Comparison of ENCODE assay signal across 8 cellular contexts in genomic region chr19:12676384-12676792, GRCh38. TPM values are rescaled to one million over a fixed set of nuclear protein-coding genes. Genes with fewer than 3 reads are reported as not detected.
A peak's percentile ranks its signal among the peaks of the same experiment; 100 is the strongest.
DNase-seq lines count a peak whose midpoint lies in the region; ATAC-seq, FAIRE-seq and TF ChIP-seq lines count a peak whose summit lies in the region.

No MANE protein-coding gene starts in this region.

- H3K9me3 ChIP-seq in GM12878 (replicated peaks; ENCODE audit: control insufficient read depth, insufficient read depth, low read length) = no peaks in the 10 kb centered on the region

- H3K36me3 ChIP-seq in GM12878 (ENCODE audit: control insufficient read depth in 2 of 2, insufficient read depth in 2 of 2, low read length in 1 of 2) = peaks cover 31 to 35% of the 10 kb centered on the region in 2 experiments

- 2% methylated on average over 4 of the region's 4 CpGs for WGBS in GM12878 (ENCODE audit: insufficient coverage, insufficient replicate concordance, low lambda C conversion rate, missing lambda C conversion rate)

- POLR2A ChIA-PET in GM12878 (lab: Charles Lee) = interaction anchor here (0.6 kb wide), 1 partner anchor 142 kb away, joined by 5 read pairs; no protein-coding TSS in a partner anchor

- H4K20me1 ChIP-seq in GM12878 (ENCODE audit: control insufficient read depth, insufficient read depth) = no peaks in the 10 kb centered on the region; the same call in 1 of the 2 replicates

- peak overlapping the region; percentile 7 to 77 (median 49) for H3K27ac Mint-ChIP-seq in immature natural killer cell

- peaks cover 9 to 30% (median 15%) of the 10 kb centered on the region in 3 donors for H3K36me3 Mint-ChIP-seq in immature natural killer cell

- H3K27ac ChIP-seq in GM12878 (ENCODE audit: control insufficient read depth, insufficient read depth) = no peak overlapping the region

- TF ChIP-seq RAD21 in GM12878 (IDR thresholded peaks at IDR 0.05; ENCODE audit: insufficient read depth, low read depth, low read length) = peak; percentile 50

- peak; percentile 44 to 75 for DNase-seq in NCI-H446 (lab: John Stamatoyannopoulos, UW)
- no peak for DNase-seq in NCI-H446 treated with DMSO at 0.1 percent for 48 hours (lab: John Stamatoyannopoulos, UW)
- DNase-seq in NCI-H2081 (lab: John Stamatoyannopoulos, UW) = peak; percentile 67 to 73
- peak; percentile 78 for DNase-seq in UCSD-AML1 (lab: John Stamatoyannopoulos, UW; ENCODE audit: unreplicated experiment)
- no peak for DNase-seq in GM12878 (ENCODE audit: low read depth, low spot score)
- peak; percentile 69 to 76 (median 70) for DNase-seq in immature natural killer cell
- peak; percentile 83 to 88 (median 85) for DNase-seq in stimulated activated CD4-positive, alpha-beta T cell treated with anti-CD3 and anti-CD28 coated beads, Interleukin-1b, Interleukin-23, amount 100 ng/mL, for 24 hours (ENCODE audit: low read depth in 4 of 4, low spot score in 1 of 4)

- peaks cover 34 to 35% of the 10 kb centered on the region in 2 donors for H3K4me1 Mint-ChIP-seq in immature natural killer cell

- no peak overlapping the region for H3K9ac ChIP-seq in GM12878 (ENCODE audit: control insufficient read depth, insufficient read depth, low read length)

- H3K27me3 Mint-ChIP-seq in immature natural killer cell (ENCODE audit: low read depth in 3 of 3) = peaks cover 4 to 12% (median 6%) of the 10 kb centered on the region in 3 donors

- TF ChIP-seq POLR2A in GM12878 (IDR thresholded peaks at IDR 0.05; ENCODE audit: low read depth, low read length) = no peak

- 0 out of 2 replicates have a peak overlapping the region, but pooled peaks have one; percentile 2 for H3K4me2 ChIP-seq in GM12878 (ENCODE audit: control insufficient read depth, insufficient read depth)

- SMC1A ChIA-PET in GM12878 (lab: Charles Lee; ENCODE audit: uncharacterized antibody, unreplicated experiment) = no interaction called here

- intact Hi-C loops in GM12878 (cut with micrococcal nuclease; ENCODE audit: unreplicated experiment) = loop anchor here (1.0 kb wide), 2 partner anchors 112 to 120 kb away; no protein-coding TSS in a partner anchor

- in situ Hi-C loops in GM12878 (cut with MboI) = no loop called here

- peaks cover 4% of the 10 kb centered on the region; the same call in 1 of the 2 replicates for H3K4me1 ChIP-seq in GM12878 (ENCODE audit: control insufficient read depth, insufficient read depth, low read length)

- no peak overlapping the region for H3K4me3 Mint-ChIP-seq in immature natural killer cell

- H2AFZ ChIP-seq in GM12878 (ENCODE audit: control insufficient read depth, low read depth, low read length) = no peak overlapping the region

- RAD21 ChIA-PET in GM12878 (lab: Charles Lee; ENCODE audit: unreplicated experiment) = no interaction called here

- BruUV-seq in GM12878 (replicated peaks; lab: Mats Ljungman, UMichigan) = TSS peak; percentile 11

- H3K79me2 ChIP-seq in GM12878 (ENCODE audit: control insufficient read depth, insufficient read depth, low read length) = peaks cover 9% of the 10 kb centered on the region

- no peaks in the 10 kb centered on the region for H3K27me3 ChIP-seq in GM12878 (replicated peaks in 1 of 2; ENCODE audit: control insufficient read depth in 2 of 2, insufficient read depth in 2 of 2, low read length in 1 of 2)

- no peak for TF ChIP-seq EP300 in GM12878 (IDR thresholded peaks at IDR 0.05; ENCODE audit: borderline replicate concordance in 1 of 2, control insufficient read depth in 1 of 2, low read depth in 2 of 2, low read length in 2 of 2)

- peak; percentile 77 for FAIRE-seq in GM12878 (lab: Jason Lieb, UNC)

- peak; percentile 85 to 94 (median 93) for TF ChIP-seq CTCF in GM12878 (IDR thresholded peaks at IDR 0.05 in 2 of 3, conservative IDR thresholded peaks at IDR 0.05 in 1 of 3; ENCODE audit: control insufficient read depth in 2 of 3, extremely low read depth in 1 of 3, insufficient read depth in 1 of 3, low read depth in 3 of 3, low read length in 3 of 3)

- CTCF ChIA-PET in GM12878 (lab: Yijun Ruan, JAX) = interaction anchor here (0.6 to 2.8 kb wide), 14 partner anchors 9 to 172 kb away, joined by 3 to 13 read pairs (median 5); partner anchors contain the start of genes MAN2B1, TNPO2, TRIR and WDR83

- no peaks in the 10 kb centered on the region for H3K9me3 Mint-ChIP-seq in immature natural killer cell

- H3K4me3 ChIP-seq in GM12878 = no peak overlapping the region

- peak; percentile 68 for ATAC-seq in GM12878
- ATAC-seq in GM18861 (IDR thresholded peaks at IDR 0.05; ENCODE audit: unreplicated experiment) = no peak

RNA-seq across cellular contexts. Expression of gene DHPS, which starts 5.3 kb away (rescaled TPM):
- 133 and 159 TPM in 2 replicates for total RNA-seq in GM12878 (2013; cell fraction: nucleolus; rRNA removed)
- total RNA-seq in GM12878 (2014; rRNA removed) (89.6 and 94.9 TPM in 2 replicates), GM12878 (2014; rRNA removed; fragmentation: Illumina TruSeq; extraction: Trizol) (56.6 and 58.8 TPM in 2 replicates), GM12878 (2021) (87.2 and 90.4 TPM in 2 replicates)
- polyA plus RNA-seq in GM12878 (2011; ENCODE audit: low read depth) = 61.2 TPM
- polyA plus RNA-seq in GM12878 (2011; rRNA removed) (74.4 and 104 TPM in 2 replicates), GM12878 (2014; fragmentation: Illumina TruSeq; extraction: Trizol) (57.8 and 64.6 TPM in 2 replicates), GM12878 (2014; fragmentation: Nextera tagmentation; extraction: Ambion mirVana) (10 to 100 TPM; 36.4 to 76.0 TPM), GM12878 (2014; rRNA removed) (95.2 and 102 TPM in 2 replicates), GM12878 (2016; fragmentation: Nextera tagmentation; extraction: Ambion mirVana) (10 to 100 TPM; 81.8 to 84.9 TPM), immature natural killer cell (10 to 100 TPM; 70.8 to 76.0 (median 74.4) TPM)
- 116 and 136 TPM in 2 replicates for polyA plus RNA-seq in GM12878 (2011; cell fraction: cytosol; rRNA removed)
- polyA plus RNA-seq in GM12878 (2011; cell fraction: nucleus; rRNA removed) = 269 and 288 TPM in 2 replicates
- 105 TPM in 2 replicates for polyA plus RNA-seq in GM12878 (2012)
- polyA minus RNA-seq in GM12878 (2011; rRNA and poly(A)+ RNA removed) = 84.7 and 102 TPM in 2 replicates
- 35.1 and 45.0 TPM in 2 replicates for polyA minus RNA-seq in GM12878 (2011; cell fraction: cytosol; rRNA and poly(A)+ RNA removed)
- polyA minus RNA-seq in GM12878 (2011; cell fraction: nucleus; rRNA and poly(A)+ RNA removed) = 49.7 and 75.8 TPM in 2 replicates

RNA-seq across cellular contexts. Expression of gene WDR83, which starts 9.8 kb away (rescaled TPM):
- 7.7 and 7.8 TPM in 2 replicates for total RNA-seq in GM12878 (2013; cell fraction: nucleolus; rRNA removed)
- total RNA-seq in GM12878 (2014; rRNA removed) = 12.2 and 14.0 TPM in 2 replicates
- 6.7 and 9.1 TPM in 2 replicates for total RNA-seq in GM12878 (2014; rRNA removed; fragmentation: Illumina TruSeq; extraction: Trizol)
- 16.0 TPM in 2 replicates for total RNA-seq in GM12878 (2021)
- 4.2 TPM for polyA plus RNA-seq in GM12878 (2011; ENCODE audit: low read depth)
- 5.4 and 7.6 TPM in 2 replicates for polyA plus RNA-seq in GM12878 (2011; rRNA removed)
- 14.3 and 18.0 TPM in 2 replicates for polyA plus RNA-seq in GM12878 (2011; cell fraction: cytosol; rRNA removed)
- polyA plus RNA-seq in GM12878 (2011; cell fraction: nucleus; rRNA removed) = 13.0 and 16.6 TPM in 2 replicates
- 10.8 and 11.9 TPM in 2 replicates for polyA plus RNA-seq in GM12878 (2012)
- polyA plus RNA-seq in GM12878 (2014; fragmentation: Illumina TruSeq; extraction: Trizol) = 2.2 and 4.5 TPM in 2 replicates
- polyA plus RNA-seq in GM12878 (2014; fragmentation: Nextera tagmentation; extraction: Ambion mirVana) = 1 to 10 TPM in 1 of 2 experiments, under 1 TPM in 1; 0.58 to 2.3 TPM
- 12.6 and 16.5 TPM in 2 replicates for polyA plus RNA-seq in GM12878 (2014; rRNA removed)
- polyA plus RNA-seq in GM12878 (2016; fragmentation: Nextera tagmentation; extraction: Ambion mirVana) = 10 to 100 TPM; 15.0 to 17.7 TPM
- polyA minus RNA-seq in GM12878 (2011; rRNA and poly(A)+ RNA removed) = 6.4 and 14.4 TPM in 2 replicates
- polyA minus RNA-seq in GM12878 (2011; cell fraction: cytosol; rRNA and poly(A)+ RNA removed) = 4.8 TPM in 2 replicates
- polyA minus RNA-seq in GM12878 (2011; cell fraction: nucleus; rRNA and poly(A)+ RNA removed) = 7.0 and 9.9 TPM in 2 replicates
- polyA plus RNA-seq in immature natural killer cell = 10 to 100 TPM; 19.9 to 30.1 (median 23.2) TPM

RNA-seq across cellular contexts. Expression of gene MAN2B1, which starts 9.8 kb away (rescaled TPM):
- total RNA-seq in GM12878 (2013; cell fraction: nucleolus; rRNA removed) = 162 and 181 TPM in 2 replicates
- total RNA-seq in GM12878 (2014; rRNA removed) (132 and 149 TPM in 2 replicates), GM12878 (2014; rRNA removed; fragmentation: Illumina TruSeq; extraction: Trizol) (58.4 and 63.5 TPM in 2 replicates), GM12878 (2021) (209 and 224 TPM in 2 replicates)
- polyA plus RNA-seq in GM12878 (2011; ENCODE audit: low read depth) = 89.4 TPM
- polyA plus RNA-seq in GM12878 (2011; rRNA removed) (18.2 and 48.7 TPM in 2 replicates), GM12878 (2014; fragmentation: Illumina TruSeq; extraction: Trizol) (29.5 and 60.4 TPM in 2 replicates), GM12878 (2014; fragmentation: Nextera tagmentation; extraction: Ambion mirVana) (10 to 100 TPM in 1 of 2 experiments, 1 to 10 TPM in 1; 7.6 to 33.6 TPM), GM12878 (2014; rRNA removed) (99.2 and 104 TPM in 2 replicates), GM12878 (2016; fragmentation: Nextera tagmentation; extraction: Ambion mirVana) (100 to 1,000 TPM; 118 to 133 TPM), immature natural killer cell (10 to 100 TPM; 25.3 to 44.4 (median 27.2) TPM)
- 68.0 and 71.7 TPM in 2 replicates for polyA plus RNA-seq in GM12878 (2011; cell fraction: cytosol; rRNA removed)
- 211 and 224 TPM in 2 replicates for polyA plus RNA-seq in GM12878 (2011; cell fraction: nucleus; rRNA removed)
- 170 and 173 TPM in 2 replicates for polyA plus RNA-seq in GM12878 (2012)
- 42.5 and 75.7 TPM in 2 replicates for polyA minus RNA-seq in GM12878 (2011; rRNA and poly(A)+ RNA removed)
- polyA minus RNA-seq in GM12878 (2011; cell fraction: cytosol; rRNA and poly(A)+ RNA removed) = 38.0 and 58.0 TPM in 2 replicates
- 61.4 and 110 TPM in 2 replicates for polyA minus RNA-seq in GM12878 (2011; cell fraction: nucleus; rRNA and poly(A)+ RNA removed)

RNA-seq across cellular contexts. Expression of gene GNG14, which starts 11.4 kb away (rescaled TPM):
- not detected in 2 replicates for total RNA-seq in GM12878 (2013; cell fraction: nucleolus; rRNA removed)
- total RNA-seq in GM12878 (2014; rRNA removed) (not detected in 2 replicates), GM12878 (2014; rRNA removed; fragmentation: Illumina TruSeq; extraction: Trizol) (not detected in 2 replicates), GM12878 (2021) (not detected in 2 replicates)
- not detected for polyA plus RNA-seq in GM12878 (2011; ENCODE audit: low read depth)
- polyA plus RNA-seq in GM12878 (2011; rRNA removed) (not detected in 2 replicates), GM12878 (2014; fragmentation: Illumina TruSeq; extraction: Trizol) (not detected in 2 replicates), GM12878 (2014; fragmentation: Nextera tagmentation; extraction: Ambion mirVana) (not detected), GM12878 (2014; rRNA removed) (not detected in 2 replicates), GM12878 (2016; fragmentation: Nextera tagmentation; extraction: Ambion mirVana) (not detected), immature natural killer cell (not detected)
- polyA plus RNA-seq in GM12878 (2011; cell fraction: cytosol; rRNA removed) = not detected in 2 replicates
- not detected in 2 replicates for polyA plus RNA-seq in GM12878 (2011; cell fraction: nucleus; rRNA removed)
- 0.42 TPM in 1 of 2 replicates, not detected in the other for polyA plus RNA-seq in GM12878 (2012)
- not detected in 2 replicates for polyA minus RNA-seq in GM12878 (2011; rRNA and poly(A)+ RNA removed)
- polyA minus RNA-seq in GM12878 (2011; cell fraction: cytosol; rRNA and poly(A)+ RNA removed) = not detected in 2 replicates
- not detected in 2 replicates for polyA minus RNA-seq in GM12878 (2011; cell fraction: nucleus; rRNA and poly(A)+ RNA removed)

RNA-seq across cellular contexts. Expression of gene FBXW9, which starts 20.0 kb away (rescaled TPM):
- 5.6 and 6.0 TPM in 2 replicates for total RNA-seq in GM12878 (2013; cell fraction: nucleolus; rRNA removed)
- total RNA-seq in GM12878 (2014; rRNA removed) (11.8 and 14.8 TPM in 2 replicates), GM12878 (2014; rRNA removed; fragmentation: Illumina TruSeq; extraction: Trizol) (3.7 and 4.0 TPM in 2 replicates), GM12878 (2021) (10.4 and 12.8 TPM in 2 replicates)
- polyA plus RNA-seq in GM12878 (2011; ENCODE audit: low read depth) = 1.5 TPM
- polyA plus RNA-seq in GM12878 (2011; rRNA removed) (1.8 and 4.3 TPM in 2 replicates), GM12878 (2014; fragmentation: Illumina TruSeq; extraction: Trizol) (0.16 and 1.5 TPM in 2 replicates), GM12878 (2014; fragmentation: Nextera tagmentation; extraction: Ambion mirVana) (1 to 10 TPM in 1 of 2 experiments, under 1 TPM in 1; 0.21 to 1.1 TPM), GM12878 (2014; rRNA removed) (13.7 and 14.4 TPM in 2 replicates), GM12878 (2016; fragmentation: Nextera tagmentation; extraction: Ambion mirVana) (10 to 100 TPM; 13.3 to 13.7 TPM), immature natural killer cell (1 to 10 TPM; 6.4 to 8.2 (median 8.0) TPM)
- polyA plus RNA-seq in GM12878 (2011; cell fraction: cytosol; rRNA removed) = 9.8 and 16.0 TPM in 2 replicates
- polyA plus RNA-seq in GM12878 (2011; cell fraction: nucleus; rRNA removed) = 19.8 and 24.5 TPM in 2 replicates
- 4.7 and 4.9 TPM in 2 replicates for polyA plus RNA-seq in GM12878 (2012)
- polyA minus RNA-seq in GM12878 (2011; rRNA and poly(A)+ RNA removed) = 3.2 and 7.6 TPM in 2 replicates
- 3.1 and 4.8 TPM in 2 replicates for polyA minus RNA-seq in GM12878 (2011; cell fraction: cytosol; rRNA and poly(A)+ RNA removed)
- 3.4 and 6.9 TPM in 2 replicates for polyA minus RNA-seq in GM12878 (2011; cell fraction: nucleus; rRNA and poly(A)+ RNA removed)

Comparison
In these comparisons a context has a peak if more than half of its experiments do, and no peak if none do; other contexts are left out.
1. DNase-seq: peak in NCI-H446 (2 of 2), NCI-H2081 (2 of 2), UCSD-AML1 (single experiment), immature natural killer cell (3 of 3) and stimulated activated CD4-positive, alpha-beta T cell treated with anti-CD3 and anti-CD28 coated beads, Interleukin-1b, Interleukin-23, amount 100 ng/mL, for 24 hours (4 of 4); none in NCI-H446 treated with DMSO at 0.1 percent for 48 hours (single experiment) and GM12878 (single experiment).